ENCODE assay signal across 23 cellular contexts in genomic region chr13:30731658-30732390, GRCh38. TPM values are rescaled to one million over a fixed set of nuclear protein-coding genes. Genes with fewer than 3 reads are reported as not detected.
DNase-seq lines count a peak whose midpoint lies in the region; ATAC-seq, FAIRE-seq and TF ChIP-seq lines count a peak whose summit lies in the region.
"Had no signal": no experiment of that assay in that cellular context is flagged by ENCODE, and none has a peak within 500 bp of the region (broad histone marks: within the 10 kb centered on the region; RNA-seq: fewer than 3 reads in every experiment).

No MANE protein-coding gene starts in this region.

- no peak overlapping the region for H3K4me2 ChIP-seq in HepG2 (ENCODE audit: low read depth, low read length)

- CTCF ChIA-PET in HepG2 (lab: Yijun Ruan, JAX; ENCODE audit: low intra/inter-chr PET ratio, low total read pairs), result no interaction called here

- H3K27ac ChIP-seq in psoas muscle (no peak overlapping the region), HepG2 (ENCODE audit: extremely low read length, insufficient read depth, low read length) (no peak overlapping the region)
- H3K27ac ChIP-seq: neutrophil, prostate gland, VCaP had no signal

- no peak overlapping the region for H3K9ac ChIP-seq in HepG2 (ENCODE audit: insufficient read depth, low read depth, low read length)

- H3K4me1 ChIP-seq in psoas muscle (peaks cover 13% of the 10 kb centered on the region), HepG2 (ENCODE audit: insufficient read depth, low read length) (peaks cover 15% of the 10 kb centered on the region)
- H3K4me1 ChIP-seq: prostate gland had no signal

- intact Hi-C loops in psoas muscle (cut with DNase I) (no loop called here), HepG2 (cut with micrococcal nuclease; ENCODE audit: unreplicated experiment) (no loop called here)

- H2AFZ ChIP-seq in HepG2 (ENCODE audit: low read length), result no peak overlapping the region

- H3K9me3 ChIP-seq in psoas muscle, result no peaks in the 10 kb centered on the region
- no peaks in the 10 kb centered on the region for H3K9me3 ChIP-seq in HepG2 (ENCODE audit: low read length)
- H3K9me3 ChIP-seq: neutrophil, prostate gland had no signal

- no peaks in the 10 kb centered on the region for H4K20me1 ChIP-seq in HepG2 (ENCODE audit: insufficient read depth, low read length)

- no TSS peak for BruUV-seq in HepG2 (replicated peaks; lab: Mats Ljungman, UMichigan)

- TF ChIP-seq RAD21 in HepG2 (CRISPR knock-in tag; IDR thresholded peaks at IDR 0.05), result no peak

- H3K27me3 ChIP-seq in psoas muscle (ENCODE audit: insufficient read depth in 3 of 3, low read length in 2 of 3), result no peaks in the 10 kb centered on the region
- H3K27me3 ChIP-seq in HepG2 (ENCODE audit: control insufficient read depth in 1 of 2, insufficient read depth in 2 of 2, low read length in 2 of 2), result peaks cover 0 to 1% of the 10 kb centered on the region in 2 experiments; a peak in 1 of 5 replicates
- H3K27me3 ChIP-seq: neutrophil had no signal

- no peak for FAIRE-seq in HepG2 (lab: Jason Lieb, UNC)
- FAIRE-seq: GM12878 had no signal

- DNase-seq in NCI-H1417 (lab: John Stamatoyannopoulos, UW), result peak; percentile 44 to 81 (median 64)
- no peak for DNase-seq in NCI-H1417 treated with DMSO at 0.1 percent for 48 hours (lab: John Stamatoyannopoulos, UW)
- peak; percentile 18 for DNase-seq in NCI-H2107 treated with DMSO at 0.1 percent for 48 hours (lab: John Stamatoyannopoulos, UW; ENCODE audit: unreplicated experiment)
- DNase-seq in cerebellum (ENCODE audit: low spot score), result peak; percentile 49
- DNase-seq in psoas muscle, result peak in 1 of 2 donors; percentile 43
- no peak for DNase-seq in NCI-H1694 treated with DMSO at 0.1 percent for 48 hours (lab: John Stamatoyannopoulos, UW)
- DNase-seq in NCI-H526 (lab: John Stamatoyannopoulos, UW), result no peak
- DNase-seq in HepG2 (ENCODE audit: low spot score), result no peak
- DNase-seq: 8988T; activated CD4-positive, alpha-beta T cell treated with anti-CD3 and anti-CD28 coated beads, Interleukin-2, amount 10 ng/mL, durations not matched to agents 7 days and 5 days; activated CD8-positive, alpha-beta memory T cell treated with anti-CD3 and anti-CD28 coated beads, Interleukin-2, amount 10 ng/mL, durations not matched to agents 7 days and 5 days; CD8-positive, alpha-beta memory T cell; HCEC 1CT; Karpas-422; left cardiac atrium; mammary epithelial cell; MV-4-11; NCI-H2081 treated with DMSO at 0.1 percent for 48 hours had no signal

- TF ChIP-seq CTCF in psoas muscle (IDR thresholded peaks at IDR 0.05) (no peak), HepG2 (CRISPR knock-in tag; IDR thresholded peaks at IDR 0.05) (no peak)

- in situ Hi-C loops in HepG2 (cut with HindIII; ENCODE audit: extremely low pct_ligation_motif_present, low pct_unique_long_range_greater_than_20kb), result no loop called here

- H3K36me3 ChIP-seq in psoas muscle (ENCODE audit: insufficient read depth in 1 of 2, low read depth in 1 of 2), result no peaks in the 10 kb centered on the region
- no peaks in the 10 kb centered on the region for H3K36me3 ChIP-seq in HepG2 (replicated peaks in 1 of 2; ENCODE audit: control insufficient read depth in 1 of 2, insufficient read depth in 2 of 2, low read length in 2 of 2)
- H3K36me3 ChIP-seq: neutrophil, prostate gland had no signal

- POLR2A ChIA-PET in HepG2 (lab: Yijun Ruan, JAX), result interaction anchor here (0.7 kb wide), 1 partner anchor 9 kb away, joined by 3 read pairs; no protein-coding TSS in a partner anchor

- H3K79me2 ChIP-seq in HepG2 (ENCODE audit: insufficient read depth, low read length), result no peaks in the 10 kb centered on the region

- H3K4me3 ChIP-seq in psoas muscle (peak overlapping the region; percentile 47), HepG2 (replicated peaks in 1 of 3; ENCODE audit: insufficient read depth in 1 of 3, low read depth in 2 of 3, low read length in 3 of 3) (no peak overlapping the region)
- H3K4me3 ChIP-seq: GM12878, prostate gland had no signal

- TF ChIP-seq EP300 in HepG2 (IDR thresholded peaks at IDR 0.05; ENCODE audit: low read depth in 2 of 2, low read length in 2 of 2) (no peak), HepG2 (CRISPR knock-in tag; IDR thresholded peaks at IDR 0.05; ENCODE audit: borderline replicate concordance) (no peak)

- TF ChIP-seq POLR2A in HepG2 (IDR thresholded peaks at IDR 0.05; ENCODE audit: insufficient read depth in 1 of 2, low read depth in 2 of 2, low read length in 2 of 2), result no peak

- 59 to 71% (median 61%) methylated on average over 35 of the region's 35 CpGs for WGBS in psoas muscle, 3 donors
- 57% methylated on average over 25 of the region's 35 CpGs for WGBS in HepG2 (ENCODE audit: low lambda C conversion rate)

- ATAC-seq in psoas muscle, result peak in 1 of 4 donors; percentile 34
- no peak for ATAC-seq in HepG2
- ATAC-seq: activated CD8-positive, alpha-beta memory T cell treated with anti-CD3 and anti-CD28 coated beads, Interleukin-2, amount 10 ng/mL, durations not matched to agents 7 days and 5 days; GM12878; left cardiac atrium; SK-N-SH treated with all-trans-retinoic acid at 6 μM for 48 hours had no signal

TF ChIP-seq in HepG2, 621 proteins besides CTCF, POLR2A, EP300 and RAD21:
- TF ChIP-seq FOXK2 (IDR thresholded peaks at IDR 0.05) (no peak), ZNF296 (CRISPR knock-in tag; conservative IDR thresholded peaks at IDR 0.05) (no peak), ZNF772 (CRISPR knock-in tag; IDR thresholded peaks at IDR 0.05) (no peak), SP4 (CRISPR knock-in tag; IDR thresholded peaks at IDR 0.05) (no peak), BORCS8-MEF2B (CRISPR knock-in tag; IDR thresholded peaks at IDR 0.05) (no peak), ZNF749 (CRISPR knock-in tag; IDR thresholded peaks at IDR 0.05; ENCODE audit: borderline replicate concordance) (no peak), SRY (CRISPR knock-in tag; IDR thresholded peaks at IDR 0.05) (no peak), TARDBP (CRISPR knock-in tag; IDR thresholded peaks at IDR 0.05) (no peak)

RNA-seq across cellular contexts. Expression of gene ALOX5AP, which starts 3.5 kb away (rescaled TPM):
- total RNA-seq in cerebellum (2.8 TPM), psoas muscle (1 to 10 TPM; 3.8 to 5.7 (median 5.3) TPM), HepG2 (2016; rRNA removed; fragmentation: Illumina TruSeq; extraction: Trizol) (0.70 and 0.97 TPM in 2 replicates)
- polyA plus RNA-seq in psoas muscle (10 to 100 TPM in 1 of 3 donors, 1 to 10 TPM in 2; 2.5 to 12.2 (median 3.2) TPM), HepG2 (2011; rRNA removed) (0.50 and 1.2 TPM in 2 replicates)
- total RNA-seq in HepG2 (2016; cell fraction: cytosol; rRNA removed; fragmentation: Illumina TruSeq; extraction: Trizol; ENCODE audit: low read depth), result 1.1 and 2.0 TPM in 2 replicates
- total RNA-seq in HepG2 (2016; cell fraction: insoluble cytoplasmic fraction; rRNA removed; fragmentation: Illumina TruSeq; extraction: Trizol), result 0.37 and 1.2 TPM in 2 replicates
- total RNA-seq in HepG2 (2016; cell fraction: membrane; rRNA removed; fragmentation: Illumina TruSeq; extraction: Trizol), result 0.80 and 2.1 TPM in 2 replicates
- total RNA-seq in HepG2 (2016; cell fraction: nucleus; rRNA removed; fragmentation: Illumina TruSeq; extraction: Trizol), result not detected in 2 replicates
- 0.30 and 0.59 TPM in 2 replicates for polyA plus RNA-seq in HepG2 (2011; cell fraction: cytosol; rRNA removed)
- polyA plus RNA-seq in HepG2 (2011; cell fraction: nucleus; rRNA removed), result 0.21 and 0.27 TPM in 2 replicates
- 2.3 TPM in 1 of 2 replicates, not detected in the other for polyA plus RNA-seq in HepG2 (2012)
- polyA plus RNA-seq in HepG2 (2016; cell fraction: cytosol; fragmentation: Illumina TruSeq; extraction: Trizol; ENCODE audit: low read depth), result 1.2 and 1.8 TPM in 2 replicates
- polyA plus RNA-seq in HepG2 (2016; cell fraction: insoluble cytoplasmic fraction; fragmentation: Illumina TruSeq; extraction: Trizol; ENCODE audit: low read depth), result 1.7 and 1.9 TPM in 2 replicates
- 2.2 and 2.3 TPM in 2 replicates for polyA plus RNA-seq in HepG2 (2016; cell fraction: membrane; fragmentation: Illumina TruSeq; extraction: Trizol; ENCODE audit: low read depth)
- 0.77 TPM in 1 of 2 replicates, not detected in the other for polyA plus RNA-seq in HepG2 (2016; cell fraction: nucleus; fragmentation: Illumina TruSeq; extraction: Trizol; ENCODE audit: insufficient read depth, low read depth)
- polyA minus RNA-seq in HepG2 (2011; rRNA and poly(A)+ RNA removed; ENCODE audit: low replicate concordance), result 0.56 and 0.91 TPM in 2 replicates
- polyA minus RNA-seq in HepG2 (2011; cell fraction: cytosol; rRNA and poly(A)+ RNA removed), result not detected in 2 replicates
- not detected in 2 replicates for polyA minus RNA-seq in HepG2 (2011; cell fraction: nucleus; rRNA and poly(A)+ RNA removed)

Comparison
In these comparisons a context has a peak if more than half of its experiments do, and no peak if none do; other contexts are left out.
1. DNase-seq: peak in NCI-H1417 (3 of 3), NCI-H2107 treated with DMSO at 0.1 percent for 48 hours (single experiment) and cerebellum (single experiment); none in NCI-H1417 treated with DMSO at 0.1 percent for 48 hours (single experiment), NCI-H1694 treated with DMSO at 0.1 percent for 48 hours (single experiment), NCI-H526 (0 of 2) and HepG2 (single experiment).